ENCODE assay signal across 21 cellular contexts in genomic region chrX:41475166-41475565, GRCh38. TPM values are rescaled to one million over a fixed set of nuclear protein-coding genes. Genes with fewer than 3 reads are reported as not detected.
DNase-seq lines count a peak whose midpoint lies in the region; ATAC-seq, FAIRE-seq and TF ChIP-seq lines count a peak whose summit lies in the region.
"Had no signal": no experiment of that assay in that cellular context is flagged by ENCODE, and none has a peak within 500 bp of the region (broad histone marks: within the 10 kb centered on the region; RNA-seq: fewer than 3 reads in every experiment).

No MANE protein-coding gene starts in this region.

- TF ChIP-seq CTCF in HepG2 (CRISPR knock-in tag; IDR thresholded peaks at IDR 0.05) (no peak), right lobe of liver (IDR thresholded peaks at IDR 0.05) (no peak), endodermal cell (conservative IDR thresholded peaks at IDR 0.05) (no peak)

- H3K4me3 ChIP-seq in HepG2 (replicated peaks in 1 of 3; ENCODE audit: insufficient read depth in 1 of 3, low read depth in 2 of 3, low read length in 3 of 3) (no peak overlapping the region), right lobe of liver (no peak overlapping the region), endodermal cell (ENCODE audit: low read length) (peak overlapping the region; percentile 45), mesodermal cell (ENCODE audit: extremely low read depth, insufficient read depth, low read length, poor library complexity, severe bottlenecking) (no peak overlapping the region)
- H3K4me3 ChIP-seq: Peyer's patch, upper lobe of right lung had no signal

- H3K27ac Mint-ChIP-seq in endodermal cell, result peak overlapping the region; percentile 98
- H3K27ac Mint-ChIP-seq: activated naive CD8-positive, alpha-beta T cell treated with anti-CD3 and anti-CD28 coated beads for 36 hours; CD4-positive, alpha-beta memory T cell; naive B cell had no signal

- 76% methylated on average over 6 of the region's 6 CpGs for WGBS in HepG2 (ENCODE audit: low lambda C conversion rate)
- 76% methylated on average over 6 of the region's 6 CpGs for WGBS in right lobe of liver (ENCODE audit: insufficient coverage, low coverage, low lambda C conversion rate, missing lambda C conversion rate)
- WGBS in endodermal cell (ENCODE audit: insufficient coverage in 1 of 2, insufficient read length in 1 of 2), 2 experiments, result no CpG with 5 or more reads among the region's 6 CpGs
- WGBS in mesodermal cell (ENCODE audit: insufficient coverage in 2 of 2), 2 experiments, result no CpG with 5 or more reads among the region's 6 CpGs

- H3K79me2 ChIP-seq in HepG2 (ENCODE audit: insufficient read depth, low read length), result no peaks in the 10 kb centered on the region

- no peaks in the 10 kb centered on the region for H3K9me3 ChIP-seq in HepG2 (ENCODE audit: low read length)
- H3K9me3 ChIP-seq in right lobe of liver, result no peaks in the 10 kb centered on the region
- H3K9me3 ChIP-seq in endodermal cell (ENCODE audit: control insufficient read depth, low read length), result no peaks in the 10 kb centered on the region
- H3K9me3 ChIP-seq in mesodermal cell (ENCODE audit: control insufficient read depth, low read length), result no peaks in the 10 kb centered on the region
- H3K9me3 ChIP-seq: Peyer's patch, upper lobe of right lung had no signal

- no peaks in the 10 kb centered on the region for H4K20me1 ChIP-seq in HepG2 (ENCODE audit: insufficient read depth, low read length)

- TF ChIP-seq RAD21 in HepG2 (CRISPR knock-in tag; IDR thresholded peaks at IDR 0.05), result no peak

- H3K27ac ChIP-seq in HepG2 (ENCODE audit: extremely low read length, insufficient read depth, low read length) (peak overlapping the region; percentile 38), right lobe of liver (no peak overlapping the region), endodermal cell (ENCODE audit: low read depth, low read length) (peak overlapping the region; percentile 98), mesodermal cell (ENCODE audit: low read depth, low read length, severe bottlenecking) (peak overlapping the region; percentile 77)
- H3K27ac ChIP-seq: Peyer's patch, upper lobe of right lung had no signal

- H3K9me3 Mint-ChIP-seq in endodermal cell, result peaks cover 32% of the 10 kb centered on the region
- H3K9me3 Mint-ChIP-seq: activated naive CD8-positive, alpha-beta T cell treated with anti-CD3 and anti-CD28 coated beads for 36 hours had no signal

- peaks cover 38% of the 10 kb centered on the region for H3K4me1 ChIP-seq in HepG2 (ENCODE audit: insufficient read depth, low read length)
- no peaks in the 10 kb centered on the region for H3K4me1 ChIP-seq in right lobe of liver
- no peaks in the 10 kb centered on the region for H3K4me1 ChIP-seq in endodermal cell (ENCODE audit: control insufficient read depth, insufficient read depth, low read length)
- H3K4me1 ChIP-seq in mesodermal cell (ENCODE audit: control insufficient read depth, insufficient read depth, low read length, poor library complexity, severe bottlenecking), result peaks cover 7% of the 10 kb centered on the region
- H3K4me1 ChIP-seq: Peyer's patch, upper lobe of right lung had no signal

- no peak overlapping the region for H3K9ac ChIP-seq in HepG2 (ENCODE audit: insufficient read depth, low read depth, low read length)
- H3K9ac ChIP-seq in endodermal cell (ENCODE audit: extremely low read depth, low read length, poor library complexity, severe bottlenecking), result peak overlapping the region; percentile 39

- FAIRE-seq in HepG2 (lab: Jason Lieb, UNC), result no peak
- FAIRE-seq: bronchial epithelial cell had no signal

- peak overlapping the region; percentile 23; the same call in 1 of the 2 replicates for H3K4me2 ChIP-seq in HepG2 (ENCODE audit: low read depth, low read length)

- no peaks in the 10 kb centered on the region for H3K36me3 ChIP-seq in HepG2 (replicated peaks in 1 of 2; ENCODE audit: control insufficient read depth in 1 of 2, insufficient read depth in 2 of 2, low read length in 2 of 2)
- no peaks in the 10 kb centered on the region for H3K36me3 ChIP-seq in right lobe of liver
- no peaks in the 10 kb centered on the region for H3K36me3 ChIP-seq in endodermal cell (ENCODE audit: control insufficient read depth, insufficient read depth, low read length)
- H3K36me3 ChIP-seq in mesodermal cell (ENCODE audit: control insufficient read depth, insufficient read depth, low read length), result no peaks in the 10 kb centered on the region
- H3K36me3 ChIP-seq: Peyer's patch, upper lobe of right lung had no signal

- H3K4me1 Mint-ChIP-seq in endodermal cell, result peaks cover 3% of the 10 kb centered on the region
- H3K4me1 Mint-ChIP-seq: activated naive CD8-positive, alpha-beta T cell treated with anti-CD3 and anti-CD28 coated beads for 36 hours; CD4-positive, alpha-beta memory T cell; naive B cell had no signal

- DNase-seq in HepG2 (ENCODE audit: low spot score) (no peak), right lobe of liver (no peak), endodermal cell (peak; percentile 91), T-helper 9 cell (no peak), NCI-H345 (lab: John Stamatoyannopoulos, UW) (no peak), SW480 (ENCODE audit: low spot score) (no peak)
- DNase-seq: activated naive CD8-positive, alpha-beta T cell treated with anti-CD3 and anti-CD28 coated beads for 36 hours; activated T-cell treated with anti-CD3 and anti-CD28 coated beads, Interleukin-2, amount 50 U/mL, for 48 hours; CD4-positive, alpha-beta memory T cell; naive B cell; NCI-H1694; Peyer's patch; stimulated activated naive CD8-positive, alpha-beta T cell treated with anti-CD3 and anti-CD28 coated beads, Interleukin-15, Interleukin-2, amounts not matched to agents 100 U/mL and 50 U/mL, for 24 hours; upper lobe of right lung had no signal

- H3K27me3 Mint-ChIP-seq in endodermal cell (ENCODE audit: insufficient read depth), result no peaks in the 10 kb centered on the region
- H3K27me3 Mint-ChIP-seq: activated naive CD8-positive, alpha-beta T cell treated with anti-CD3 and anti-CD28 coated beads for 36 hours; CD4-positive, alpha-beta memory T cell; naive B cell had no signal

- TF ChIP-seq POLR2A in HepG2 (IDR thresholded peaks at IDR 0.05; ENCODE audit: insufficient read depth in 1 of 2, low read depth in 2 of 2, low read length in 2 of 2), result no peak
- TF ChIP-seq POLR2A in right lobe of liver (IDR thresholded peaks at IDR 0.05), result no peak

- in situ Hi-C loops in HepG2 (cut with HindIII; ENCODE audit: extremely low pct_ligation_motif_present, low pct_unique_long_range_greater_than_20kb), result no loop called here

- no peak for TF ChIP-seq EP300 in HepG2 (IDR thresholded peaks at IDR 0.05; ENCODE audit: low read depth in 2 of 2, low read length in 2 of 2)
- TF ChIP-seq EP300 in HepG2 (CRISPR knock-in tag; IDR thresholded peaks at IDR 0.05; ENCODE audit: borderline replicate concordance), result no peak

- H3K27me3 ChIP-seq in HepG2 (ENCODE audit: control insufficient read depth in 1 of 2, insufficient read depth in 2 of 2, low read length in 2 of 2), result no peaks in the 10 kb centered on the region
- H3K27me3 ChIP-seq in right lobe of liver, result no peaks in the 10 kb centered on the region
- H3K27me3 ChIP-seq in endodermal cell (ENCODE audit: control insufficient read depth, insufficient read depth, low read length, poor library complexity, severe bottlenecking), result no peaks in the 10 kb centered on the region
- H3K27me3 ChIP-seq: Peyer's patch, upper lobe of right lung had no signal

- ATAC-seq in HepG2 (peak; percentile 19; the same call in 1 of the 3 replicates), right lobe of liver (no peak), HG03342 (IDR thresholded peaks at IDR 0.05; ENCODE audit: unreplicated experiment) (no peak)
- ATAC-seq: stimulated activated naive CD8-positive, alpha-beta T cell treated with anti-CD3 and anti-CD28 coated beads, Interleukin-15, Interleukin-2, amounts not matched to agents 100 U/mL and 50 U/mL, for 24 hours; upper lobe of right lung had no signal

- H3K4me3 Mint-ChIP-seq in endodermal cell, result peak overlapping the region; percentile 46
- H3K4me3 Mint-ChIP-seq: activated naive CD8-positive, alpha-beta T cell treated with anti-CD3 and anti-CD28 coated beads for 36 hours; CD4-positive, alpha-beta memory T cell; naive B cell had no signal

- POLR2A ChIA-PET in HepG2 (lab: Yijun Ruan, JAX), result no interaction called here

- no peak overlapping the region for H2AFZ ChIP-seq in HepG2 (ENCODE audit: low read length)

- CTCF ChIA-PET in HepG2 (lab: Yijun Ruan, JAX; ENCODE audit: low intra/inter-chr PET ratio, low total read pairs), result no interaction called here

- H3K36me3 Mint-ChIP-seq in endodermal cell (ENCODE audit: low read depth), result peaks cover 1% of the 10 kb centered on the region
- H3K36me3 Mint-ChIP-seq: activated naive CD8-positive, alpha-beta T cell treated with anti-CD3 and anti-CD28 coated beads for 36 hours; CD4-positive, alpha-beta memory T cell; naive B cell had no signal

- intact Hi-C loops in HepG2 (cut with micrococcal nuclease; ENCODE audit: unreplicated experiment) (loop anchor here (5.0 kb wide), 1 partner anchor 198 kb away; no protein-coding TSS in a partner anchor), right lobe of liver (cut with DNase I) (no loop called here)

- BruUV-seq in HepG2 (replicated peaks; lab: Mats Ljungman, UMichigan), result no TSS peak

RNA-seq across cellular contexts. Expression of gene NYX, which starts 28.0 kb away (rescaled TPM):
- total RNA-seq in HepG2 (2016; rRNA removed; fragmentation: Illumina TruSeq; extraction: Trizol) (not detected in 2 replicates), right lobe of liver (not detected), endodermal cell (not detected)
- total RNA-seq in HepG2 (2016; cell fraction: cytosol; rRNA removed; fragmentation: Illumina TruSeq; extraction: Trizol; ENCODE audit: low read depth), result not detected in 2 replicates
- total RNA-seq in HepG2 (2016; cell fraction: insoluble cytoplasmic fraction; rRNA removed; fragmentation: Illumina TruSeq; extraction: Trizol), result not detected in 2 replicates
- total RNA-seq in HepG2 (2016; cell fraction: membrane; rRNA removed; fragmentation: Illumina TruSeq; extraction: Trizol), result not detected in 2 replicates
- not detected in 2 replicates for total RNA-seq in HepG2 (2016; cell fraction: nucleus; rRNA removed; fragmentation: Illumina TruSeq; extraction: Trizol)
- polyA plus RNA-seq in HepG2 (2011; rRNA removed), result not detected in 2 replicates
- polyA plus RNA-seq in HepG2 (2011; cell fraction: cytosol; rRNA removed), result not detected in 2 replicates
- polyA plus RNA-seq in HepG2 (2011; cell fraction: nucleus; rRNA removed), result not detected in 2 replicates
- not detected in 2 replicates for polyA plus RNA-seq in HepG2 (2012)
- not detected in 2 replicates for polyA plus RNA-seq in HepG2 (2016; cell fraction: cytosol; fragmentation: Illumina TruSeq; extraction: Trizol; ENCODE audit: low read depth)
- not detected in 2 replicates for polyA plus RNA-seq in HepG2 (2016; cell fraction: insoluble cytoplasmic fraction; fragmentation: Illumina TruSeq; extraction: Trizol; ENCODE audit: low read depth)
- not detected in 2 replicates for polyA plus RNA-seq in HepG2 (2016; cell fraction: membrane; fragmentation: Illumina TruSeq; extraction: Trizol; ENCODE audit: low read depth)
- not detected in 2 replicates for polyA plus RNA-seq in HepG2 (2016; cell fraction: nucleus; fragmentation: Illumina TruSeq; extraction: Trizol; ENCODE audit: insufficient read depth, low read depth)
- 0.10 TPM in 1 of 2 replicates, not detected in the other for polyA minus RNA-seq in HepG2 (2011; rRNA and poly(A)+ RNA removed; ENCODE audit: low replicate concordance)
- polyA minus RNA-seq in HepG2 (2011; cell fraction: cytosol; rRNA and poly(A)+ RNA removed), result not detected in 2 replicates
- not detected in 2 replicates for polyA minus RNA-seq in HepG2 (2011; cell fraction: nucleus; rRNA and poly(A)+ RNA removed)
- polyA plus RNA-seq in endodermal cell (2013, experiment 1 of 2), result not detected
- polyA plus RNA-seq in endodermal cell (2013, experiment 2 of 2), result not detected
- not detected for polyA plus RNA-seq in mesodermal cell (2013, experiment 1 of 2)
- polyA plus RNA-seq in mesodermal cell (2013, experiment 2 of 2), result not detected
- total RNA-seq: activated naive CD8-positive, alpha-beta T cell treated with anti-CD3 and anti-CD28 coated beads for 36 hours; bronchial epithelial cell; CD4-positive, alpha-beta memory T cell; Daoy; fibroblast of lung; HT1080; liver; Peyer's patch; upper lobe of right lung had no signal
- polyA plus RNA-seq: CD4-positive, alpha-beta memory T cell; fibroblast of lung; liver had no signal

Comparison
In these comparisons a context has a peak if more than half of its experiments do, and no peak if none do; other contexts are left out.
1. H3K27ac ChIP-seq: peak in HepG2 (single experiment), endodermal cell (single experiment) and mesodermal cell (single experiment); none in right lobe of liver (0 of 3).